In the genomic region with DNA sequence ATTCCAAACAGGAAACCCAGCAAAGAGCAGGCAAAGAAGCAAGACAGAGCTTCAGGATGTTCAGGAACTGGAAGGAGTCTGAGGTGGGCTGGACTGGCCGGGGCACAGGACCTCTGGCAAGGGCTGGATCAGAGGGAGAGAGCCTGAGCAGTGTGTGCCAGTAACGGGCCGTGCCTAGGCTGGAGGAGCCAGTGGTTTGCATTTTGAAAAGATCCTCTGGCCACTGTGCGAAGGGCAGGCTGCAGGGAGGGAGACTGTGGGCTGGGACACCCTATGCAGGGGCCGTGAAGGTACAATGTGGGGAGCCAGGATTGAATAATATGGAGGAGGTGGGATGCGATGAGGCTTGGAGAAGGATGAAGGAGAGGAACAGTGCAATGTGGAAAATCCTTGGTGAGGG, we compare ENCODE assay signal across 1 cellular context.
TF ChIP-seq lines count a peak whose summit lies in the region.

No MANE protein-coding gene starts in this region.

TF ChIP-seq in IMR-90, 13 proteins besides CTCF, POLR2A, EP300 and RAD21:
- TF ChIP-seq MAFK (IDR thresholded peaks at IDR 0.05; ENCODE audit: low read depth, low read length) (no peak), MXI1 (IDR thresholded peaks at IDR 0.05; ENCODE audit: borderline replicate concordance, low read depth, low read length) (no peak), MAZ (IDR thresholded peaks at IDR 0.05; ENCODE audit: borderline replicate concordance, low read depth, low read length) (no peak), BHLHE40 (IDR thresholded peaks at IDR 0.05; ENCODE audit: low read depth, low read length) (no peak), NFE2L2 (IDR thresholded peaks at IDR 0.05; ENCODE audit: low read depth, low read length) (no peak), SMC3 (IDR thresholded peaks at IDR 0.05; ENCODE audit: low read depth, low read length) (no peak), FOS (IDR thresholded peaks at IDR 0.05; ENCODE audit: low read depth, low read length) (no peak)
